Comparison of ENCODE assay signal across 8 cellular contexts in the genomic region with DNA sequence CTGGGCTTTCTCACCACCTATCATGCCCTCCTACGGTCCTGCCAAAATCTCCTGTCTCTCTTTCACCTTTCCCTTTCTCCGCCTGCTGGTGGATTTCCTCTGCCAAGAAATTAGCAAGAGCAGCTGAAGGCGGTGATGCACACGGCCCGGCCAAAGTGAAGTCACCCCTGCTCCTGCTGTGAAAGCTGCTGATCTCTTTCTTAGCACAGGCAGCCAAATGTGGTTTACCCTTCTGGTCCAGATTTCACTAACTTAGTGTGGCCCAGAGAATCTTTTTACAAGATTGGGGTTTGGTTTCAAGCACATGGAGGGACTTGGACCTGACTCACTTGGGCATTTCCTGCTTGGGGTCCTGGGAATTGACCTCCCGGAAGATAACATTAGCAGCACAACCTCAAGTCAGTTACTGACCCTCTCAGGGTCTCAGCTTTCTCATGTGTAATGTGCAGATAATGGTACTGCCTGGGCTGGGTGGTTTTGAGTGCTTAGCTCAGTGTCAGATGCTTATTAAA.
DNase-seq lines count a peak whose midpoint lies in the region; ATAC-seq and TF ChIP-seq lines count a peak whose summit lies in the region.

No MANE protein-coding gene starts in this region.

- no peaks in the 10 kb centered on the region for H3K27me3 ChIP-seq in mucosa of rectum (ENCODE audit: control insufficient read depth in 2 of 2, insufficient read depth in 2 of 2, low read length in 2 of 2)
- no peaks in the 10 kb centered on the region for H3K27me3 ChIP-seq in vagina

- H3K9me2 ChIP-seq in OCI-LY7 (ENCODE audit: insufficient read depth, low read length), result no peaks in the 10 kb centered on the region

- POLR2A ChIA-PET in OCI-LY7 (lab: Charles Lee), result interaction anchor here (0.5 to 2.2 kb wide), 3 partner anchors 13 to 344 kb away, joined by 3 to 8 read pairs (median 7); no protein-coding TSS in a partner anchor

- BruUV-seq in OCI-LY7 (replicated peaks; lab: Mats Ljungman, UMichigan), result no TSS peak

- H4K20me1 ChIP-seq in OCI-LY7 (ENCODE audit: insufficient read depth, low read length), result no peaks in the 10 kb centered on the region

- H3K4me3 ChIP-seq in OCI-LY7 (ENCODE audit: low read depth, low read length, poor library complexity, severe bottlenecking) (no peak overlapping the region), mucosa of rectum (ENCODE audit: low read length in 2 of 2) (no peak overlapping the region), vagina (no peak overlapping the region)

- intact Hi-C loops in OCI-LY7 (cut with micrococcal nuclease; ENCODE audit: unreplicated experiment), result no loop called here
- intact Hi-C loops in vagina (cut with DNase I), result loop anchor here (10.0 kb wide), 1 partner anchor 125 kb away; no protein-coding TSS in a partner anchor

- H3K9me3 ChIP-seq in OCI-LY7 (ENCODE audit: low read length) (no peaks in the 10 kb centered on the region), mucosa of rectum (ENCODE audit: control insufficient read depth in 2 of 2, low read length in 2 of 2) (no peaks in the 10 kb centered on the region), vagina (no peaks in the 10 kb centered on the region)

- peak; percentile 45 for ATAC-seq in GM21390 (IDR thresholded peaks at IDR 0.05; ENCODE audit: unreplicated experiment)

- no peak for TF ChIP-seq CTCF in OCI-LY7 (conservative IDR thresholded peaks at IDR 0.05; ENCODE audit: low read length)
- no peak for TF ChIP-seq CTCF in vagina (IDR thresholded peaks at IDR 0.05)

- H2AFZ ChIP-seq in OCI-LY7 (ENCODE audit: low read length), result peak overlapping the region; percentile 6; the same call in 1 of the 2 replicates

- TF ChIP-seq POLR2A in vagina (IDR thresholded peaks at IDR 0.05), result no peak

- H3K36me3 ChIP-seq in OCI-LY7 (ENCODE audit: insufficient read depth, low read length) (peaks cover 16% of the 10 kb centered on the region), mucosa of rectum (ENCODE audit: control insufficient read depth in 2 of 2, insufficient read depth in 2 of 2, low read length in 2 of 2) (no peaks in the 10 kb centered on the region), vagina (no peaks in the 10 kb centered on the region)

- peak overlapping the region; percentile 1 for H3K27ac ChIP-seq in OCI-LY7 (ENCODE audit: low read depth, low read length, poor library complexity, severe bottlenecking)
- H3K27ac ChIP-seq in mucosa of rectum (ENCODE audit: low read depth in 2 of 2, low read length in 2 of 2), result peak overlapping the region; percentile 34 to 49
- peak overlapping the region; percentile 79 for H3K27ac ChIP-seq in vagina

- CTCF ChIA-PET in OCI-LY7 (lab: Charles Lee; ENCODE audit: unreplicated experiment), result no interaction called here

- DNase-seq in Ammon's horn (ENCODE audit: low spot score), result peak; percentile 43
- DNase-seq in OCI-LY7 (ENCODE audit: low spot score), result peak; percentile 34
- peak; percentile 61 for DNase-seq in ecto neural progenitor cell (ENCODE audit: low spot score)
- no peak for DNase-seq in vagina (ENCODE audit: extremely low spot score in 2 of 2)
- DNase-seq in NCI-H2029 (lab: John Stamatoyannopoulos, UW), result no peak
- no peak for DNase-seq in activated gamma-delta T cell treated with Interleukin-2 at 50 U/mL for 16 hours

- peak overlapping the region; percentile 52; the same call in 1 of the 2 replicates for H3K4me2 ChIP-seq in OCI-LY7 (ENCODE audit: low read length)

- H3K79me2 ChIP-seq in OCI-LY7 (ENCODE audit: insufficient read depth, low read depth, low read length), result no peaks in the 10 kb centered on the region

- peak overlapping the region in 1 of 2 donors; percentile 6 for H3K9ac ChIP-seq in mucosa of rectum (ENCODE audit: low read depth in 1 of 2, low read length in 2 of 2)

- H3K4me1 ChIP-seq in OCI-LY7 (ENCODE audit: insufficient read depth, low read length, poor library complexity, severe bottlenecking), result peaks cover 30% of the 10 kb centered on the region
- peaks cover 20 to 32% of the 10 kb centered on the region in 2 donors for H3K4me1 ChIP-seq in mucosa of rectum (ENCODE audit: control insufficient read depth in 2 of 2, insufficient read depth in 2 of 2, low read length in 2 of 2)
- H3K4me1 ChIP-seq in vagina, result peaks cover 59% of the 10 kb centered on the region

Comparison
In these comparisons a context has a peak if more than half of its experiments do, and no peak if none do; other contexts are left out.
1. DNase-seq: peak in Ammon's horn (single experiment), OCI-LY7 (single experiment) and ecto neural progenitor cell (single experiment); none in vagina (0 of 2), NCI-H2029 (single experiment) and activated gamma-delta T cell treated with Interleukin-2 at 50 U/mL for 16 hours (single experiment).
2. H3K27ac ChIP-seq: peak in every context shown above with its lines; median percentile 79 in vagina; 42 in mucosa of rectum; 1 in OCI-LY7.